In the genomic region with DNA sequence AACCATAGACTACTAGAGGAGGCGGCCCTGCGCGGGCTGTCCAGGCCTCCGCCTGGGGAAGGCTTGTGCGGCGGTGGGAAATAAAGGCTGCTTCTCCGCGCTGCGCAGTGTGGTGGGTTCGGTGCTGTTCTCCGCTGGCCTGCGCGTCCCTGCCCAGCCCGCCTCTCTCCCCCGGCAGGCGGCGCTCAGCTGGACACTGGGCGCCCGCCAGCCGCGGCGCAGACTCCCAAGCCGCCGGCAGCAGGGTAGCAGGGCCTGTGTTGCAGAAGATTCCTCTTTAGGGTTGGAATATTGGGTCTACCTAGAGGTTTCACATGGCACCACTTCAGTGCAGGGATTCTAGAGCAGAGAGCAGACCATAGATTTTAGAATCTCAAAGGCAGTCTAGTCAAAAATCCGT, we compare ENCODE assay signal across 24 cellular contexts.
DNase-seq lines count a peak whose midpoint lies in the region; ATAC-seq and TF ChIP-seq lines count a peak whose summit lies in the region.
"Had no signal": no experiment of that assay in that cellular context is flagged by ENCODE, and none has a peak within 500 bp of the region (broad histone marks: within the 10 kb centered on the region; RNA-seq: fewer than 3 reads in every experiment).

No MANE protein-coding gene starts in this region.

- ATAC-seq in HG03457 (IDR thresholded peaks at IDR 0.05; ENCODE audit: unreplicated experiment) = no peak
- ATAC-seq: A549, GM12878 had no signal

- H3K27me3 Mint-ChIP-seq in activated CD4-positive, alpha-beta T cell treated with anti-CD3 and anti-CD28 coated beads, Interleukin-2, amount 10 ng/mL, durations not matched to agents 24 days and 14 days = no peaks in the 10 kb centered on the region
- H3K27me3 Mint-ChIP-seq in activated CD4-positive, alpha-beta T cell treated with anti-CD3 and anti-CD28 coated beads, Interleukin-2, amount 10 ng/mL, durations not matched to agents 7 days and 5 days = no peaks in the 10 kb centered on the region
- H3K27me3 Mint-ChIP-seq in progenitor cell of endocrine pancreas (peaks cover 3% of the 10 kb centered on the region), endodermal cell (ENCODE audit: insufficient read depth) (no peaks in the 10 kb centered on the region)
- H3K27me3 Mint-ChIP-seq: CD4-positive, alpha-beta T cell; CD8-positive, alpha-beta memory T cell had no signal

- H3K23ac ChIP-seq in neuronal stem cell (ENCODE audit: low read depth, low read length, poor library complexity) = no peak overlapping the region

- H2BK12ac ChIP-seq in neuronal stem cell (ENCODE audit: low read length) = no peak overlapping the region

- CTCF ChIA-PET in activated CD4-positive, alpha-beta T cell treated with anti-CD3 and anti-CD28 coated beads, Interleukin-2, amount 10 ng/mL, durations not matched to agents 7 days and 5 days (lab: Charles Lee) = interaction anchor here (1.0 kb wide), 1 partner anchor 281 kb away, joined by 3 read pairs; no protein-coding TSS in a partner anchor

- no peak overlapping the region for H2BK5ac ChIP-seq in neuronal stem cell (ENCODE audit: low read length)

- H3K4me1 ChIP-seq in neuronal stem cell (ENCODE audit: control insufficient read depth in 2 of 2, insufficient read depth in 1 of 2, low read depth in 1 of 2, low read length in 2 of 2) (no peaks in the 10 kb centered on the region), testis (no peaks in the 10 kb centered on the region), endodermal cell (ENCODE audit: control insufficient read depth, insufficient read depth, low read length) (peaks cover 4% of the 10 kb centered on the region)
- H3K4me1 ChIP-seq: A549, BE2C had no signal

- no peak overlapping the region for H3K4ac ChIP-seq in neuronal stem cell (ENCODE audit: low read length)

- peaks cover 39% of the 10 kb centered on the region for H3K4me1 Mint-ChIP-seq in activated CD4-positive, alpha-beta T cell treated with anti-CD3 and anti-CD28 coated beads, Interleukin-2, amount 10 ng/mL, durations not matched to agents 24 days and 14 days
- peaks cover 45% of the 10 kb centered on the region for H3K4me1 Mint-ChIP-seq in activated CD4-positive, alpha-beta T cell treated with anti-CD3 and anti-CD28 coated beads, Interleukin-2, amount 10 ng/mL, durations not matched to agents 7 days and 5 days
- H3K4me1 Mint-ChIP-seq in progenitor cell of endocrine pancreas (ENCODE audit: low read depth) (no peaks in the 10 kb centered on the region), endodermal cell (peaks cover 7% of the 10 kb centered on the region)

- H3K4me3 Mint-ChIP-seq in activated CD4-positive, alpha-beta T cell treated with anti-CD3 and anti-CD28 coated beads, Interleukin-2, amount 10 ng/mL, durations not matched to agents 24 days and 14 days = no peak overlapping the region
- H3K4me3 Mint-ChIP-seq in activated CD4-positive, alpha-beta T cell treated with anti-CD3 and anti-CD28 coated beads, Interleukin-2, amount 10 ng/mL, durations not matched to agents 7 days and 5 days = no peak overlapping the region
- no peak overlapping the region for H3K4me3 Mint-ChIP-seq in progenitor cell of endocrine pancreas (ENCODE audit: low read depth)
- no peak overlapping the region for H3K4me3 Mint-ChIP-seq in endodermal cell
- H3K4me3 Mint-ChIP-seq: CD14-positive monocyte; CD4-positive, alpha-beta T cell; CD8-positive, alpha-beta memory T cell had no signal

- H2AK5ac ChIP-seq in neuronal stem cell (ENCODE audit: low read depth, low read length) = peak overlapping the region; percentile 11

- no peak overlapping the region for H2AFZ ChIP-seq in neuronal stem cell (ENCODE audit: low read length)

- H3K27ac ChIP-seq in neuronal stem cell (replicated peaks; ENCODE audit: low read length) = no peak overlapping the region
- H3K27ac ChIP-seq in testis = no peak overlapping the region
- H3K27ac ChIP-seq in endodermal cell (ENCODE audit: low read depth, low read length) = no peak overlapping the region
- H3K27ac ChIP-seq: A549; BLaER1 treated with 17β-estradiol and CSF1 and Interleukin-3, amounts not matched to agents 10 nM and 100 nM had no signal

- H4K91ac ChIP-seq in neuronal stem cell (ENCODE audit: low read depth, low read length, poor library complexity) = no peak overlapping the region

- no peak overlapping the region for H3K27ac Mint-ChIP-seq in activated CD4-positive, alpha-beta T cell treated with anti-CD3 and anti-CD28 coated beads, Interleukin-2, amount 10 ng/mL, durations not matched to agents 24 days and 14 days
- H3K27ac Mint-ChIP-seq in activated CD4-positive, alpha-beta T cell treated with anti-CD3 and anti-CD28 coated beads, Interleukin-2, amount 10 ng/mL, durations not matched to agents 7 days and 5 days = no peak overlapping the region
- no peak overlapping the region for H3K27ac Mint-ChIP-seq in progenitor cell of endocrine pancreas
- H3K27ac Mint-ChIP-seq in endodermal cell = no peak overlapping the region
- H3K27ac Mint-ChIP-seq: CD4-positive, alpha-beta T cell; CD8-positive, alpha-beta memory T cell had no signal

- TF ChIP-seq CTCF in HFF-Myc (IDR thresholded peaks at IDR 0.05; ENCODE audit: low read depth, low read length, missing control alignments) = peak; percentile 1
- TF ChIP-seq CTCF in testis (IDR thresholded peaks at IDR 0.05) = no peak
- no peak for TF ChIP-seq CTCF in progenitor cell of endocrine pancreas (IDR thresholded peaks at IDR 0.05; ENCODE audit: unreplicated experiment)
- no peak for TF ChIP-seq CTCF in endodermal cell (conservative IDR thresholded peaks at IDR 0.05)

- no peak overlapping the region for H2BK120ac ChIP-seq in neuronal stem cell (ENCODE audit: low read depth, low read length)

- no peak overlapping the region for H3K4me2 ChIP-seq in neuronal stem cell (ENCODE audit: insufficient read depth, low read length, poor library complexity, severe bottlenecking)
- H3K4me2 ChIP-seq: A549; BLaER1 treated with 17β-estradiol and CSF1 and Interleukin-3, amounts not matched to agents 10 nM and 100 nM had no signal

- no peak overlapping the region for H4K8ac ChIP-seq in neuronal stem cell (ENCODE audit: low read depth, low read length)

- POLR2A ChIA-PET in activated CD4-positive, alpha-beta T cell treated with anti-CD3 and anti-CD28 coated beads, Interleukin-2, amount 10 ng/mL, durations not matched to agents 7 days and 5 days (lab: Charles Lee) = no interaction called here

- H3K9me3 ChIP-seq in neuronal stem cell (replicated peaks in 1 of 2; ENCODE audit: control insufficient read depth in 2 of 2, insufficient read depth in 1 of 2, low read depth in 1 of 2, low read length in 2 of 2) (no peaks in the 10 kb centered on the region), testis (no peaks in the 10 kb centered on the region), endodermal cell (ENCODE audit: control insufficient read depth, low read length) (no peaks in the 10 kb centered on the region)
- H3K9me3 ChIP-seq: A549, BE2C had no signal

- WGBS in neuronal stem cell (ENCODE audit: extremely low coverage in 2 of 2, insufficient read length in 2 of 2, insufficient replicate concordance in 1 of 2), 2 donors = no CpG with 5 or more reads among the region's 25 CpGs
- WGBS in testis, 2 donors = 81 to 84% methylated on average over 25 of the region's 25 CpGs
- WGBS in endodermal cell (ENCODE audit: insufficient coverage in 1 of 2, insufficient read length in 1 of 2), 2 experiments = 96 to 98% methylated on average over 14 to 25 of the region's 25 CpGs

- H3K18ac ChIP-seq in neuronal stem cell (ENCODE audit: low read length) = peak overlapping the region; percentile 41

- H3K27me3 ChIP-seq in neuronal stem cell (ENCODE audit: control insufficient read depth in 3 of 3, insufficient read depth in 3 of 3, low read depth in 1 of 3, low read length in 3 of 3) = no peaks in the 10 kb centered on the region
- H3K27me3 ChIP-seq in testis = no peaks in the 10 kb centered on the region
- H3K27me3 ChIP-seq in endodermal cell (ENCODE audit: control insufficient read depth, insufficient read depth, low read length, poor library complexity, severe bottlenecking) = no peaks in the 10 kb centered on the region
- H3K27me3 ChIP-seq: BE2C; BLaER1 treated with 17β-estradiol and CSF1 and Interleukin-3, amounts not matched to agents 10 nM and 100 nM had no signal

- H3K9ac ChIP-seq in neuronal stem cell (ENCODE audit: low read depth, low read length, poor library complexity) = no peak overlapping the region
- H3K9ac ChIP-seq in endodermal cell (ENCODE audit: extremely low read depth, low read length, poor library complexity, severe bottlenecking) = no peak overlapping the region
- H3K9ac ChIP-seq: BLaER1 treated with 17β-estradiol and CSF1 and Interleukin-3, amounts not matched to agents 10 nM and 100 nM had no signal

- no peak overlapping the region for H2BK15ac ChIP-seq in neuronal stem cell (ENCODE audit: low read length)

- no peak overlapping the region for H3K4me3 ChIP-seq in HFF-Myc (replicated peaks; ENCODE audit: low read depth, low read length)
- no peak overlapping the region for H3K4me3 ChIP-seq in neuronal stem cell (ENCODE audit: low read length in 2 of 2)
- peak overlapping the region; percentile 18 to 49 for H3K4me3 ChIP-seq in testis
- no peak overlapping the region for H3K4me3 ChIP-seq in endodermal cell (ENCODE audit: low read length)
- H3K4me3 ChIP-seq: A549; BLaER1 treated with 17β-estradiol and CSF1 and Interleukin-3, amounts not matched to agents 10 nM and 100 nM; GM12878 had no signal

- intact Hi-C loops in activated CD4-positive, alpha-beta T cell treated with anti-CD3 and anti-CD28 coated beads, Interleukin-2, amount 10 ng/mL, durations not matched to agents 24 days and 14 days (cut with micrococcal nuclease) = no loop called here
- intact Hi-C loops in testis (cut with DNase I; ENCODE audit: low total_unique reads) = no loop called here

- peaks cover 7% of the 10 kb centered on the region for H3K9me3 Mint-ChIP-seq in activated CD4-positive, alpha-beta T cell treated with anti-CD3 and anti-CD28 coated beads, Interleukin-2, amount 10 ng/mL, durations not matched to agents 24 days and 14 days
- H3K9me3 Mint-ChIP-seq in activated CD4-positive, alpha-beta T cell treated with anti-CD3 and anti-CD28 coated beads, Interleukin-2, amount 10 ng/mL, durations not matched to agents 7 days and 5 days = peaks cover 2% of the 10 kb centered on the region
- H3K9me3 Mint-ChIP-seq in progenitor cell of endocrine pancreas (ENCODE audit: low read depth) (no peaks in the 10 kb centered on the region), endodermal cell (no peaks in the 10 kb centered on the region)
- H3K9me3 Mint-ChIP-seq: CD4-positive, alpha-beta T cell; CD8-positive, alpha-beta memory T cell had no signal

- H3K79me1 ChIP-seq in neuronal stem cell (ENCODE audit: low read depth, low read length) = no peaks in the 10 kb centered on the region

- no peaks in the 10 kb centered on the region for H3K36me3 Mint-ChIP-seq in activated CD4-positive, alpha-beta T cell treated with anti-CD3 and anti-CD28 coated beads, Interleukin-2, amount 10 ng/mL, durations not matched to agents 24 days and 14 days (ENCODE audit: low read depth)
- H3K36me3 Mint-ChIP-seq in activated CD4-positive, alpha-beta T cell treated with anti-CD3 and anti-CD28 coated beads, Interleukin-2, amount 10 ng/mL, durations not matched to agents 7 days and 5 days (ENCODE audit: low read depth) = peaks cover 2% of the 10 kb centered on the region
- H3K36me3 Mint-ChIP-seq in progenitor cell of endocrine pancreas (ENCODE audit: insufficient read depth) (no peaks in the 10 kb centered on the region), endodermal cell (ENCODE audit: low read depth) (no peaks in the 10 kb centered on the region)
- H3K36me3 Mint-ChIP-seq: CD14-positive monocyte; CD8-positive, alpha-beta memory T cell had no signal

- DNase-seq in activated CD4-positive, alpha-beta T cell treated with anti-CD3 and anti-CD28 coated beads, Interleukin-2, amount 10 ng/mL, durations not matched to agents 24 days and 14 days = peak; percentile 52
- no peak for DNase-seq in activated CD4-positive, alpha-beta T cell treated with anti-CD3 and anti-CD28 coated beads, Interleukin-2, amount 10 ng/mL, durations not matched to agents 7 days and 5 days
- DNase-seq in HFF-Myc (ENCODE audit: extremely low read depth, low read depth) = no peak
- DNase-seq in neuronal stem cell (ENCODE audit: low spot score) = no peak
- DNase-seq in testis = peak; percentile 21
- DNase-seq in progenitor cell of endocrine pancreas (ENCODE audit: low spot score, unreplicated experiment) = no peak
- DNase-seq in endodermal cell = no peak
- DNase-seq: 8988T; ACHN; AML-193; BE2C; CD4-positive, alpha-beta T cell; CD8-positive, alpha-beta memory T cell; DMS 273 treated with DMSO at 0.1 percent for 48 hours; DMS79; EL; GDM1; GOT3; HCEC 1CT had no signal

- H3K36me3 ChIP-seq in neuronal stem cell (replicated peaks in 1 of 2; ENCODE audit: control insufficient read depth in 2 of 2, insufficient read depth in 2 of 2, low read length in 2 of 2) (no peaks in the 10 kb centered on the region), testis (ENCODE audit: low read depth, missing control alignments) (no peaks in the 10 kb centered on the region), endodermal cell (ENCODE audit: control insufficient read depth, insufficient read depth, low read length) (no peaks in the 10 kb centered on the region)
- H3K36me3 ChIP-seq: BE2C had no signal

- TF ChIP-seq POLR2A in testis (IDR thresholded peaks at IDR 0.05) = no peak

- H3K14ac ChIP-seq in neuronal stem cell (ENCODE audit: low read length) = no peak overlapping the region

Comparison
In these comparisons a context has a peak if more than half of its experiments do, and no peak if none do; other contexts are left out.
1. DNase-seq: peak in activated CD4-positive, alpha-beta T cell treated with anti-CD3 and anti-CD28 coated beads, Interleukin-2, amount 10 ng/mL, durations not matched to agents 24 days and 14 days (single experiment) and testis (single experiment); none in activated CD4-positive, alpha-beta T cell treated with anti-CD3 and anti-CD28 coated beads, Interleukin-2, amount 10 ng/mL, durations not matched to agents 7 days and 5 days (single experiment), HFF-Myc (single experiment), neuronal stem cell (single experiment), progenitor cell of endocrine pancreas (single experiment) and endodermal cell (single experiment).
2. H3K4me3 ChIP-seq: peak in testis (2 of 2); none in HFF-Myc (single experiment), neuronal stem cell (0 of 2) and endodermal cell (single experiment).